Comparison of ENCODE assay signal across 2 cellular contexts in the genomic region with DNA sequence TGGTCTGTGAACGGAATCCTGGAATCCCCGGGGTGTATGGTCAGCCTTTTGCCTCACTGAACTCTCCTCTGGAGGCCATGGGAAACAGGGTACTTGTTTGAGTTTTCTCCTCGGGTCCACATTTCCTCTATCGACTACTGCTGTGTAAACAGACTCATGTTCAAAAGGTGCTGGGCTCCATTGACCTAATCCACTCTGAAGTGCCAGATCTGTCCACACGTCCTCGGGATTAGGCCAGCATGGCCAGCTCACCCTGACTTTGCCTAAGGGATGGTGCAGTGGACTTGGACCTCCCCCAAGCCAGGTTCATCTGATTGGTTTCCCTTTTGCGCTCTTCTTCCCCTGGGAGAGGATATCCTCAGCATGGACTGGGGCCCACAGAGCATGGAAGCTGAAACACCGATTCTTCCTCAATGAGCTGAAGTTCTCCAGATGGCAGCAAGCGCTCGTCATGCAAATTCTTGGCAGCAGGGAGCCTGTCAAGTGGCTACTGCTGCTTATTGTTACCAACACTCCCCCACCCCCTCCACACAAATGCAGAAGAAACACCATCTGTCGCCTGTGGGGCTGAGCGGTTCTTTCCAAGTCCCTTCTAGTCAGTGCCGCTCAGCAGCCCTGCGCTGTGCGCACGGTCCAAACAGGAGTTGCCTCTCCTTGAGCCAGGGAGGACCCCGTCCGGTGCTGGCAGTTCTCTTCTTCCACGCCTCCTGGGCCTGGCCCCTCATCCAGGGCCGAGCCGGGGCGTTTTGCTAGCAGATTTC.
TF ChIP-seq lines count a peak whose summit lies in the region.

No MANE protein-coding gene starts in this region.

TF ChIP-seq in IMR-90, 13 proteins besides CTCF, POLR2A, EP300 and RAD21 (continued from another document):
- TF ChIP-seq ELK1 (IDR thresholded peaks at IDR 0.05; ENCODE audit: borderline replicate concordance, low read depth, low read length) (no peak), BHLHE40 (IDR thresholded peaks at IDR 0.05; ENCODE audit: low read depth, low read length) (no peak), MXI1 (IDR thresholded peaks at IDR 0.05; ENCODE audit: borderline replicate concordance, low read depth, low read length) (no peak), NFE2L2 (IDR thresholded peaks at IDR 0.05; ENCODE audit: low read depth, low read length) (no peak)
- TF ChIP-seq, protein P1, sequence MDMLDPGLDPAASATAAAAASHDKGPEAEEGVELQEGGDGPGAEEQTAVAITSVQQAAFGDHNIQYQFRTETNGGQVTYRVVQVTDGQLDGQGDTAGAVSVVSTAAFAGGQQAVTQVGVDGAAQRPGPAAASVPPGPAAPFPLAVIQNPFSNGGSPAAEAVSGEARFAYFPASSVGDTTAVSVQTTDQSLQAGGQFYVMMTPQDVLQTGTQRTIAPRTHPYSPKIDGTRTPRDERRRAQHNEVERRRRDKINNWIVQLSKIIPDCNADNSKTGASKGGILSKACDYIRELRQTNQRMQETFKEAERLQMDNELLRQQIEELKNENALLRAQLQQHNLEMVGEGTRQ (IDR thresholded peaks at IDR 0.05; ENCODE audit: low read depth, low read length), result no peak

TF ChIP-seq in SK-N-SH treated with all-trans-retinoic acid at 6 μM for 48 hours, 23 proteins besides CTCF, POLR2A, EP300 and RAD21:
- TF ChIP-seq, protein P2, sequence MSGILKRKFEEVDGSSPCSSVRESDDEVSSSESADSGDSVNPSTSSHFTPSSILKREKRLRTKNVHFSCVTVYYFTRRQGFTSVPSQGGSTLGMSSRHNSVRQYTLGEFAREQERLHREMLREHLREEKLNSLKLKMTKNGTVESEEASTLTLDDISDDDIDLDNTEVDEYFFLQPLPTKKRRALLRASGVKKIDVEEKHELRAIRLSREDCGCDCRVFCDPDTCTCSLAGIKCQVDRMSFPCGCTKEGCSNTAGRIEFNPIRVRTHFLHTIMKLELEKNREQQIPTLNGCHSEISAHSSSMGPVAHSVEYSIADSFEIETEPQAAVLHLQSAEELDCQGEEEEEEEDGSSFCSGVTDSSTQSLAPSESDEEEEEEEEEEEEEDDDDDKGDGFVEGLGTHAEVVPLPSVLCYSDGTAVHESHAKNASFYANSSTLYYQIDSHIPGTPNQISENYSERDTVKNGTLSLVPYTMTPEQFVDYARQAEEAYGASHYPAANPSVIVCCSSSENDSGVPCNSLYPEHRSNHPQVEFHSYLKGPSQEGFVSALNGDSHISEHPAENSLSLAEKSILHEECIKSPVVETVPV (CRISPR knock-in tag; IDR thresholded peaks at IDR 0.05), result no peak
- TF ChIP-seq OSR1 (CRISPR knock-in tag; IDR thresholded peaks at IDR 0.05) (peak; percentile 71; the same call in 1 of the 2 replicates), ZNF565 (CRISPR knock-in tag; conservative IDR thresholded peaks at IDR 0.05; ENCODE audit: low read depth) (no peak), CSDC2 (CRISPR knock-in tag; IDR thresholded peaks at IDR 0.05) (peak; percentile 91), POU6F1 (CRISPR knock-in tag; IDR thresholded peaks at IDR 0.05; ENCODE audit: borderline replicate concordance, low read depth) (peak; percentile 90), ZNF8 (CRISPR knock-in tag; IDR thresholded peaks at IDR 0.05) (no peak), ZNF70 (CRISPR knock-in tag; IDR thresholded peaks at IDR 0.05) (no peak), SNAI2 (CRISPR knock-in tag; IDR thresholded peaks at IDR 0.05) (0 out of 2 replicates have a peak, but pooled peaks have one; percentile 70), BACH2 (CRISPR knock-in tag; IDR thresholded peaks at IDR 0.05; ENCODE audit: borderline replicate concordance) (no peak), CREB5 (CRISPR knock-in tag; IDR thresholded peaks at IDR 0.05; ENCODE audit: low read depth) (peak; percentile 17; the same call in 1 of the 2 replicates), ARNTL (CRISPR knock-in tag; IDR thresholded peaks at IDR 0.05; ENCODE audit: borderline replicate concordance, low read depth) (no peak), ZFP3 (CRISPR knock-in tag; IDR thresholded peaks at IDR 0.05) (no peak), TCF4 (CRISPR knock-in tag; IDR thresholded peaks at IDR 0.05; ENCODE audit: borderline replicate concordance) (peak; percentile 87), GLIS3 (CRISPR knock-in tag; IDR thresholded peaks at IDR 0.05) (peak; percentile 62; the same call in 1 of the 2 replicates), PPARA (CRISPR knock-in tag; IDR thresholded peaks at IDR 0.05; ENCODE audit: borderline replicate concordance) (no peak), ISL1 (CRISPR knock-in tag; IDR thresholded peaks at IDR 0.05) (peak; percentile 88), TOX (CRISPR knock-in tag; IDR thresholded peaks at IDR 0.05; ENCODE audit: borderline replicate concordance) (peak; percentile 90), ESRRG (CRISPR knock-in tag; IDR thresholded peaks at IDR 0.05) (no peak), RARB (CRISPR knock-in tag; IDR thresholded peaks at IDR 0.05) (peak; percentile 44; the same call in 1 of the 2 replicates), ZFP30 (CRISPR knock-in tag; IDR thresholded peaks at IDR 0.05) (no peak), ZC3H10 (CRISPR knock-in tag; IDR thresholded peaks at IDR 0.05) (peak; percentile 94)
- TF ChIP-seq, protein P3, sequence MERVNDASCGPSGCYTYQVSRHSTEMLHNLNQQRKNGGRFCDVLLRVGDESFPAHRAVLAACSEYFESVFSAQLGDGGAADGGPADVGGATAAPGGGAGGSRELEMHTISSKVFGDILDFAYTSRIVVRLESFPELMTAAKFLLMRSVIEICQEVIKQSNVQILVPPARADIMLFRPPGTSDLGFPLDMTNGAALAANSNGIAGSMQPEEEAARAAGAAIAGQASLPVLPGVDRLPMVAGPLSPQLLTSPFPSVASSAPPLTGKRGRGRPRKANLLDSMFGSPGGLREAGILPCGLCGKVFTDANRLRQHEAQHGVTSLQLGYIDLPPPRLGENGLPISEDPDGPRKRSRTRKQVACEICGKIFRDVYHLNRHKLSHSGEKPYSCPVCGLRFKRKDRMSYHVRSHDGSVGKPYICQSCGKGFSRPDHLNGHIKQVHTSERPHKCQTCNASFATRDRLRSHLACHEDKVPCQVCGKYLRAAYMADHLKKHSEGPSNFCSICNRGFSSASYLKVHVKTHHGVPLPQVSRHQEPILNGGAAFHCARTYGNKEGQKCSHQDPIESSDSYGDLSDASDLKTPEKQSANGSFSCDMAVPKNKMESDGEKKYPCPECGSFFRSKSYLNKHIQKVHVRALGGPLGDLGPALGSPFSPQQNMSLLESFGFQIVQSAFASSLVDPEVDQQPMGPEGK (CRISPR knock-in tag; IDR thresholded peaks at IDR 0.05; ENCODE audit: borderline replicate concordance), result peak; percentile 70
- TF ChIP-seq, protein P4, sequence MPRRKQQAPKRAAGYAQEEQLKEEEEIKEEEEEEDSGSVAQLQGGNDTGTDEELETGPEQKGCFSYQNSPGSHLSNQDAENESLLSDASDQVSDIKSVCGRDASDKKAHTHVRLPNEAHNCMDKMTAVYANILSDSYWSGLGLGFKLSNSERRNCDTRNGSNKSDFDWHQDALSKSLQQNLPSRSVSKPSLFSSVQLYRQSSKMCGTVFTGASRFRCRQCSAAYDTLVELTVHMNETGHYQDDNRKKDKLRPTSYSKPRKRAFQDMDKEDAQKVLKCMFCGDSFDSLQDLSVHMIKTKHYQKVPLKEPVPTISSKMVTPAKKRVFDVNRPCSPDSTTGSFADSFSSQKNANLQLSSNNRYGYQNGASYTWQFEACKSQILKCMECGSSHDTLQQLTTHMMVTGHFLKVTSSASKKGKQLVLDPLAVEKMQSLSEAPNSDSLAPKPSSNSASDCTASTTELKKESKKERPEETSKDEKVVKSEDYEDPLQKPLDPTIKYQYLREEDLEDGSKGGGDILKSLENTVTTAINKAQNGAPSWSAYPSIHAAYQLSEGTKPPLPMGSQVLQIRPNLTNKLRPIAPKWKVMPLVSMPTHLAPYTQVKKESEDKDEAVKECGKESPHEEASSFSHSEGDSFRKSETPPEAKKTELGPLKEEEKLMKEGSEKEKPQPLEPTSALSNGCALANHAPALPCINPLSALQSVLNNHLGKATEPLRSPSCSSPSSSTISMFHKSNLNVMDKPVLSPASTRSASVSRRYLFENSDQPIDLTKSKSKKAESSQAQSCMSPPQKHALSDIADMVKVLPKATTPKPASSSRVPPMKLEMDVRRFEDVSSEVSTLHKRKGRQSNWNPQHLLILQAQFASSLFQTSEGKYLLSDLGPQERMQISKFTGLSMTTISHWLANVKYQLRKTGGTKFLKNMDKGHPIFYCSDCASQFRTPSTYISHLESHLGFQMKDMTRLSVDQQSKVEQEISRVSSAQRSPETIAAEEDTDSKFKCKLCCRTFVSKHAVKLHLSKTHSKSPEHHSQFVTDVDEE (CRISPR knock-in tag; IDR thresholded peaks at IDR 0.05), result no peak; the same call in 1 of the 2 replicates
